In the genomic region with DNA sequence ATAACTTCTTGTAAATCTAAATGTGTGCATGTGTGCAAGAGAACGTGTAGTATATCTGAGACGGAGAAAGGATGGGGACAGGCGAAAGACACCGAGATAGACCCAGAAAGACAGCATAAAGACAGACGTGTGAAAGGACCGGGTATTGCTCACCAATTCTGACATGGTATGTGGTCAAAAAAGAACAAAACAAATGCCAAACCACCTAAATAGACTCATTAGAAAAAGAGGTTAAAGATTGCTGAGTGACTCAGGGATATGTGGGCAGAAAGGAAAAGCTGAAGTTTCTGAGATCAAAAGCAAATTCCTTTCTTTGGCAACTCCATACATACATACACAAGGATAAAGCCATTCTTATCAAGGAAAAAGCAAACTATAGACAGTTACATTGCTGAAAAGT, we compare ENCODE assay signal across 15 cellular contexts.
A peak's percentile ranks its signal among the peaks of the same experiment; 100 is the strongest.
DNase-seq lines count a peak whose midpoint lies in the region; ATAC-seq and TF ChIP-seq lines count a peak whose summit lies in the region.
"Had no signal": no experiment of that assay in that cellular context is flagged by ENCODE, and none has a peak within 500 bp of the region (broad histone marks: within the 10 kb centered on the region; RNA-seq: fewer than 3 reads in every experiment).

No MANE protein-coding gene starts in this region.

- ATAC-seq in GM19351 (IDR thresholded peaks at IDR 0.05; ENCODE audit: unreplicated experiment), result no peak

- no peak for TF ChIP-seq CTCF in nephron progenitor cell (IDR thresholded peaks at IDR 0.05)

- DNase-seq in EH (ENCODE audit: low read depth), result peak; percentile 59
- peak; percentile 86 for DNase-seq in RPMI7951 (ENCODE audit: low read depth)
- DNase-seq in epithelial cell of prostate (ENCODE audit: low read depth, low spot score), result peak; percentile 41
- DNase-seq in skeletal muscle cell (ENCODE audit: low read depth), result peak; percentile 30
- no peak for DNase-seq in ecto neural progenitor cell (ENCODE audit: low spot score)
- no peak for DNase-seq in NCI-H82 treated with DMSO at 0.1 percent for 48 hours (lab: John Stamatoyannopoulos, UW; ENCODE audit: unreplicated experiment)
- no peak for DNase-seq in nephron progenitor cell
- DNase-seq: H9, Kasumi-1, kidney, T1000 had no signal

- H3K27me3 Mint-ChIP-seq in nephron progenitor cell (ENCODE audit: low read depth, poor library complexity), result peaks cover under 1% of the 10 kb centered on the region

- peaks cover 32% of the 10 kb centered on the region for H3K4me1 Mint-ChIP-seq in nephron progenitor cell

- no peak overlapping the region for H3K4me3 ChIP-seq in skeletal muscle cell (ENCODE audit: low read depth, low read length)
- H3K4me3 ChIP-seq: esophagus muscularis mucosa had no signal

- no peaks in the 10 kb centered on the region for H3K9me3 Mint-ChIP-seq in nephron progenitor cell
- H3K9me3 Mint-ChIP-seq: brain, H9, nephron had no signal

- no peak overlapping the region for H3K27ac Mint-ChIP-seq in nephron progenitor cell
- H3K27ac Mint-ChIP-seq: H9, nephron had no signal

- no peak overlapping the region for H3K4me3 Mint-ChIP-seq in nephron progenitor cell
- H3K4me3 Mint-ChIP-seq: brain, H9, nephron had no signal

- H3K36me3 Mint-ChIP-seq in nephron progenitor cell (ENCODE audit: low read depth), result no peaks in the 10 kb centered on the region
- H3K36me3 Mint-ChIP-seq: brain had no signal

- H3K27ac ChIP-seq in epithelial cell of prostate, result peak overlapping the region; percentile 54
- H3K27ac ChIP-seq: esophagus muscularis mucosa had no signal

Comparison
In these comparisons a context has a peak if more than half of its experiments do, and no peak if none do; other contexts are left out.
1. DNase-seq: peak in EH (single experiment), RPMI7951 (single experiment), epithelial cell of prostate (single experiment) and skeletal muscle cell (single experiment); none in ecto neural progenitor cell (single experiment), NCI-H82 treated with DMSO at 0.1 percent for 48 hours (single experiment) and nephron progenitor cell (single experiment).